ENCODE assay signal across 7 cellular contexts in genomic region chr11:100876826-100877545, GRCh38.
DNase-seq lines count a peak whose midpoint lies in the region; ATAC-seq and TF ChIP-seq lines count a peak whose summit lies in the region.

No MANE protein-coding gene starts in this region.

- peaks cover 41% of the 10 kb centered on the region for H3K4me1 ChIP-seq in skeletal muscle satellite cell (ENCODE audit: control insufficient read depth, insufficient read depth, low read length)

- H3K4me3 ChIP-seq in epithelial cell of esophagus (ENCODE audit: low read length) (no peak overlapping the region), skeletal muscle satellite cell (ENCODE audit: low read length) (no peak overlapping the region)

- peaks cover 9 to 15% (median 11%) of the 10 kb centered on the region in 3 donors for H3K9me3 Mint-ChIP-seq in T-cell

- ATAC-seq in GM21381 (IDR thresholded peaks at IDR 0.05; ENCODE audit: unreplicated experiment) (peak; percentile 66), T-cell (replicated peaks in 1 of 4) (no peak)

- CTCF ChIA-PET in T-cell (lab: Charles Lee), result interaction anchor here in 1 of 2 donors (1.0 kb wide), 1 partner anchor 17 kb away, joined by 3 read pairs; no protein-coding TSS in a partner anchor

- H3K4me1 Mint-ChIP-seq in T-cell, result no peaks in the 10 kb centered on the region

- no peak for TF ChIP-seq CTCF in epithelial cell of esophagus (IDR thresholded peaks at IDR 0.05; ENCODE audit: insufficient read depth, low read depth, low read length, missing control alignments)

- no peak overlapping the region for H3K4me3 Mint-ChIP-seq in T-cell

- H3K27me3 Mint-ChIP-seq in T-cell, result no peaks in the 10 kb centered on the region

- DNase-seq in HPDE6-E6E7 (ENCODE audit: extremely low spot score), result peak; percentile 23
- peak; percentile 73 for DNase-seq in epithelial cell of esophagus (ENCODE audit: low read depth)
- DNase-seq in T-cell, result no peak
- DNase-seq in SIG-M5 (lab: John Stamatoyannopoulos, UW), result no peak
- no peak for DNase-seq in stimulated activated CD4-positive, alpha-beta T cell treated with anti-CD3 and anti-CD28 coated beads, Interleukin-12 subunit alpha, Interleukin-12 subunit beta, amount 100 ng/mL, for 4 hours

- no peaks in the 10 kb centered on the region for H3K9me3 ChIP-seq in skeletal muscle satellite cell (replicated peaks; ENCODE audit: low read length)

- POLR2A ChIA-PET in T-cell (lab: Charles Lee), result no interaction called here

- H3K36me3 ChIP-seq in skeletal muscle satellite cell (ENCODE audit: insufficient read depth, low read length), result no peaks in the 10 kb centered on the region

- H3K9ac ChIP-seq in skeletal muscle satellite cell (ENCODE audit: low read depth, low read length), result peak overlapping the region; percentile 73

- no peaks in the 10 kb centered on the region for H3K27me3 ChIP-seq in skeletal muscle satellite cell (ENCODE audit: control insufficient read depth, insufficient read depth, low read length)

- H3K36me3 Mint-ChIP-seq in T-cell, result no peaks in the 10 kb centered on the region

- H3K4me2 ChIP-seq in skeletal muscle satellite cell (ENCODE audit: low read length), result peak overlapping the region; percentile 57

- H3K27ac Mint-ChIP-seq in T-cell, result no peak overlapping the region

Comparison
In these comparisons a context has a peak if more than half of its experiments do, and no peak if none do; other contexts are left out.
1. DNase-seq: peak in HPDE6-E6E7 (single experiment) and epithelial cell of esophagus (single experiment); none in T-cell (0 of 34), SIG-M5 (single experiment) and stimulated activated CD4-positive, alpha-beta T cell treated with anti-CD3 and anti-CD28 coated beads, Interleukin-12 subunit alpha, Interleukin-12 subunit beta, amount 100 ng/mL, for 4 hours (single experiment).